Comparison of ENCODE assay signal across 18 cellular contexts in genomic region chr17:78110363-78111011, GRCh38. TPM values are rescaled to one million over a fixed set of nuclear protein-coding genes. Genes with fewer than 3 reads are reported as not detected.
DNase-seq lines count a peak whose midpoint lies in the region; ATAC-seq and TF ChIP-seq lines count a peak whose summit lies in the region.
"Had no signal": no experiment of that assay in that cellular context is flagged by ENCODE, and none has a peak within 500 bp of the region (broad histone marks: within the 10 kb centered on the region; RNA-seq: fewer than 3 reads in every experiment).

No MANE protein-coding gene starts in this region.

- H3K27me3 ChIP-seq in endodermal cell (ENCODE audit: control insufficient read depth, insufficient read depth, low read length, poor library complexity, severe bottlenecking): no peaks in the 10 kb centered on the region
- H3K27me3 ChIP-seq in prostate gland (replicated peaks; ENCODE audit: insufficient read depth): no peaks in the 10 kb centered on the region
- H3K27me3 ChIP-seq: body of pancreas, testis had no signal

- no peaks in the 10 kb centered on the region for H3K27me3 Mint-ChIP-seq in IgD-negative memory B cell
- H3K27me3 Mint-ChIP-seq in endodermal cell (ENCODE audit: insufficient read depth): no peaks in the 10 kb centered on the region
- H3K27me3 Mint-ChIP-seq in neural crest cell (ENCODE audit: low read depth): peaks cover 5% of the 10 kb centered on the region

- intact Hi-C loops in prostate gland (cut with DNase I): loop anchor here (5.0 kb wide), 1 partner anchor 142 kb away; no protein-coding TSS in a partner anchor

- H3K4me3 ChIP-seq in endodermal cell (ENCODE audit: low read length) (no peak overlapping the region), prostate gland (no peak overlapping the region)
- H3K4me3 ChIP-seq: body of pancreas, skin epidermis, testis had no signal

- peak overlapping the region in 2 of 3 donors; percentile 74 to 84 for H3K27ac Mint-ChIP-seq in IgD-negative memory B cell
- no peak overlapping the region for H3K27ac Mint-ChIP-seq in endodermal cell
- no peak overlapping the region for H3K27ac Mint-ChIP-seq in neural crest cell (ENCODE audit: unreplicated experiment)

- H3K36me3 Mint-ChIP-seq in IgD-negative memory B cell: peaks cover 3% of the 10 kb centered on the region
- H3K36me3 Mint-ChIP-seq in endodermal cell (ENCODE audit: low read depth): peaks cover 46% of the 10 kb centered on the region
- peaks cover 5% of the 10 kb centered on the region for H3K36me3 Mint-ChIP-seq in neural crest cell (ENCODE audit: low read depth)

- DNase-seq in NCI-H2171 treated with DMSO at 0.1 percent for 48 hours (lab: John Stamatoyannopoulos, UW) (peak; percentile 11), NCI-H2171 (lab: John Stamatoyannopoulos, UW) (no peak), endodermal cell (peak; percentile 50), neural crest cell (ENCODE audit: low read depth, low spot score) (no peak), mucosa of gallbladder (ENCODE audit: low spot score) (no peak), prostate gland (ENCODE audit: low spot score) (no peak)
- DNase-seq: activated CD4-positive, alpha-beta T cell treated with anti-CD3 and anti-CD28 coated beads for 1 hour; body of pancreas; HCEC 1CT; NCI-H2081 treated with DMSO at 0.1 percent for 48 hours; testis had no signal

- WGBS in endodermal cell (ENCODE audit: insufficient coverage in 1 of 2, insufficient read length in 1 of 2), 2 experiments: 95 to 97% methylated on average over 22 of the region's 22 CpGs
- WGBS in prostate gland: 88% methylated on average over 22 of the region's 22 CpGs

- H3K27ac ChIP-seq in endodermal cell (ENCODE audit: low read depth, low read length): no peak overlapping the region
- no peak overlapping the region for H3K27ac ChIP-seq in prostate gland
- H3K27ac ChIP-seq: 22Rv1, body of pancreas, skin epidermis, testis had no signal

- H3K9me3 Mint-ChIP-seq in IgD-negative memory B cell: no peaks in the 10 kb centered on the region
- no peaks in the 10 kb centered on the region for H3K9me3 Mint-ChIP-seq in endodermal cell
- no peaks in the 10 kb centered on the region for H3K9me3 Mint-ChIP-seq in neural crest cell

- no peak overlapping the region for H3K9ac ChIP-seq in endodermal cell (ENCODE audit: extremely low read depth, low read length, poor library complexity, severe bottlenecking)

- H3K4me3 Mint-ChIP-seq in IgD-negative memory B cell: peak overlapping the region in 2 of 4 donors; percentile 21 to 45
- H3K4me3 Mint-ChIP-seq in endodermal cell: no peak overlapping the region
- peak overlapping the region; percentile 54 for H3K4me3 Mint-ChIP-seq in neural crest cell

- TF ChIP-seq CTCF in endodermal cell (conservative IDR thresholded peaks at IDR 0.05) (no peak), neural crest cell (conservative IDR thresholded peaks at IDR 0.05) (no peak), prostate gland (IDR thresholded peaks at IDR 0.05) (no peak)

- no peaks in the 10 kb centered on the region for H3K9me3 ChIP-seq in endodermal cell (ENCODE audit: control insufficient read depth, low read length)
- no peaks in the 10 kb centered on the region for H3K9me3 ChIP-seq in prostate gland
- H3K9me3 ChIP-seq: body of pancreas, testis had no signal

- TF ChIP-seq POLR2A in prostate gland (IDR thresholded peaks at IDR 0.05): no peak

- ATAC-seq in GM21786 (IDR thresholded peaks at IDR 0.05; ENCODE audit: unreplicated experiment): no peak
- ATAC-seq: body of pancreas had no signal

- H3K4me1 Mint-ChIP-seq in IgD-negative memory B cell: peaks cover 19 to 25% (median 24%) of the 10 kb centered on the region in 3 donors
- no peaks in the 10 kb centered on the region for H3K4me1 Mint-ChIP-seq in endodermal cell
- H3K4me1 Mint-ChIP-seq in neural crest cell: peaks cover 19% of the 10 kb centered on the region

- peaks cover 35% of the 10 kb centered on the region for H3K36me3 ChIP-seq in endodermal cell (ENCODE audit: control insufficient read depth, insufficient read depth, low read length)
- no peaks in the 10 kb centered on the region for H3K36me3 ChIP-seq in prostate gland

- no peaks in the 10 kb centered on the region for H3K4me1 ChIP-seq in endodermal cell (ENCODE audit: control insufficient read depth, insufficient read depth, low read length)
- peaks cover 18% of the 10 kb centered on the region for H3K4me1 ChIP-seq in prostate gland (replicated peaks)

RNA-seq across cellular contexts. Expression of gene TMC6, which starts 18.1 kb away (rescaled TPM):
- polyA plus RNA-seq in IgD-negative memory B cell: 212 TPM
- total RNA-seq in endodermal cell (100 to 1,000 TPM; 143 to 149 TPM), neural crest cell (85.0 and 86.0 TPM in 2 replicates), mucosa of gallbladder (43.9 TPM), prostate gland (10 to 100 TPM; 36.1 to 65.2 TPM)
- 30.0 TPM for polyA plus RNA-seq in endodermal cell (2013, experiment 1 of 2)
- 29.6 TPM for polyA plus RNA-seq in endodermal cell (2013, experiment 2 of 2)

RNA-seq across cellular contexts. Expression of gene TMC8, which starts 20.1 kb away (rescaled TPM):
- polyA plus RNA-seq in IgD-negative memory B cell: 97.5 TPM
- total RNA-seq in endodermal cell (1 to 10 TPM in 1 of 2 donors, under 1 TPM in 1; 0.90 to 3.0 TPM), neural crest cell (0.71 and 0.79 TPM in 2 replicates), mucosa of gallbladder (16.2 TPM), prostate gland (1 to 10 TPM; 1.2 to 3.3 TPM)
- polyA plus RNA-seq in endodermal cell (2013, experiment 1 of 2): 0.07 TPM
- polyA plus RNA-seq in endodermal cell (2013, experiment 2 of 2): 0.12 TPM
- total RNA-seq: M059J had no signal

RNA-seq across cellular contexts. Expression of gene C17orf99, which starts 35.7 kb away (rescaled TPM):
- not detected for polyA plus RNA-seq in IgD-negative memory B cell
- total RNA-seq in endodermal cell: not detected
- not detected for polyA plus RNA-seq in endodermal cell (2013, experiment 1 of 2)
- not detected for polyA plus RNA-seq in endodermal cell (2013, experiment 2 of 2)
- not detected in 2 replicates for total RNA-seq in neural crest cell
- total RNA-seq in mucosa of gallbladder: not detected
- total RNA-seq in prostate gland: not detected
- total RNA-seq: body of pancreas, glomerular endothelial cell, M059J had no signal
- polyA plus RNA-seq: neural cell had no signal

RNA-seq across cellular contexts. Expression of gene SYNGR2, which starts 57.9 kb away (rescaled TPM):
- polyA plus RNA-seq in IgD-negative memory B cell: 633 TPM
- total RNA-seq in endodermal cell (10 to 100 TPM; 39.2 to 39.6 TPM), neural crest cell (19.3 and 23.0 TPM in 2 replicates), mucosa of gallbladder (142 TPM), prostate gland (100 to 1,000 TPM; 133 to 284 TPM)
- polyA plus RNA-seq in endodermal cell (2013, experiment 1 of 2): 21.7 TPM
- polyA plus RNA-seq in endodermal cell (2013, experiment 2 of 2): 16.9 TPM

Comparison
In these comparisons a context has a peak if more than half of its experiments do, and no peak if none do; other contexts are left out.
1. DNase-seq: peak in NCI-H2171 treated with DMSO at 0.1 percent for 48 hours (single experiment) and endodermal cell (single experiment); none in NCI-H2171 (single experiment), neural crest cell (single experiment), mucosa of gallbladder (single experiment) and prostate gland (single experiment).
2. H3K27ac Mint-ChIP-seq: peak in IgD-negative memory B cell (2 of 3); none in endodermal cell (single experiment) and neural crest cell (single experiment).